Comparison of ENCODE assay signal across 8 cellular contexts in the genomic region with DNA sequence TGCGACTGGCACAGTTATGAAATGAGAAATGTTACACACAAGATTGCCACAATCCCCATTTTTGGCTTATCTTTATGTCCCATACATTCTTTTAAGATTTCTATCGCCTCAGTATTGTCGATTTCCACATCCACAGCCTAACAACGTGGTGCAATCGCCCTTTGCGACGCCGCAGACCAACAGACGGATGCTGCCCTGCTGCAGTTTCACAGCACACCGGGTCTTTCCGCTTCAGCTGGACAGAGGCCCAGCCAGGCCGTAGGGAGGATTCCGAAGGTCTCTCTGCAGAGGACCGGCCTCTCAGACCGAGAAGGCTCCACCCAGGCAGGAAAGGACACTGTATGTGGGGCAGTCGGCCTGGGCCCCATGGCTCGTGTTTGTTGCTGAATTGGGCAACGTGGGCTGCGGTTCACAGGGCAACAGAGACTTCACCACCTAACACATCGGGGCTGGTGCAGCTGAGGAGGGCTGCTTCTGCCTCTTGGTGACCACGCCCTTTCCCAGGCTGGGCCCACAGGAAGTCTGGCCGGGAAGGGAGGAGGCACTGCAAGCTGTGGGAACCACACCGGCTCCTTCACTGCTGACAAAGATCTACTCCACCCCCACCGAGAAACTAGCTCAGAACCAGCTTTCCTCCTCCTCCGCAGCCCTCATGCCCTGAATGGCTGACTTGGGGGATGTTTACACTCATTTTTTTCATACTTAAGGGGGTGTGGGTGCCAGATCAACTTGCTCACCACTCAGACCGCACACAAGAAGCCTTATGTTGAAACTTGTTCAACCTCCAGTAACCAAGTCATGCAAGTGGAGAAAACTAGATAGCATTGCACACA. TPM values are rescaled to one million over a fixed set of nuclear protein-coding genes. Genes with fewer than 3 reads are reported as not detected.
DNase-seq lines count a peak whose midpoint lies in the region; ATAC-seq and TF ChIP-seq lines count a peak whose summit lies in the region.

No MANE protein-coding gene starts in this region.

- no peak for TF ChIP-seq POLR2A in heart left ventricle (IDR thresholded peaks at IDR 0.05)
- TF ChIP-seq POLR2A in upper lobe of left lung (IDR thresholded peaks at IDR 0.05), result peak in 3 of 4 donors; percentile 38 to 74 (median 40)

- H3K9me3 Mint-ChIP-seq in Caco-2 (ENCODE audit: unreplicated experiment), result no peaks in the 10 kb centered on the region
- no peaks in the 10 kb centered on the region for H3K9me3 Mint-ChIP-seq in activated naive CD8-positive, alpha-beta T cell treated with anti-CD3 and anti-CD28 coated beads, Interleukin-2, amount 10 ng/mL, durations not matched to agents 7 days and 5 days

- POLR2A ChIA-PET in Caco-2 (lab: Charles Lee), result interaction anchor here (0.6 to 1.1 kb wide), 4 partner anchors 64 to 358 kb away, joined by 3 read pairs; a partner anchor contains a TSS
- POLR2A ChIA-PET in activated naive CD8-positive, alpha-beta T cell treated with anti-CD3 and anti-CD28 coated beads, Interleukin-2, amount 10 ng/mL, durations not matched to agents 7 days and 5 days (lab: Charles Lee), result interaction anchor here (0.6 to 2.8 kb wide), 12 partner anchors 8 to 444 kb away, joined by 3 to 14 read pairs (median 4); a partner anchor contains a TSS

- H3K9me3 ChIP-seq in Caco-2, result no peaks in the 10 kb centered on the region
- no peaks in the 10 kb centered on the region for H3K9me3 ChIP-seq in heart left ventricle
- no peaks in the 10 kb centered on the region for H3K9me3 ChIP-seq in upper lobe of left lung

- H3K36me3 Mint-ChIP-seq in Caco-2 (ENCODE audit: insufficient read depth, unreplicated experiment), result no peaks in the 10 kb centered on the region
- peaks cover 4% of the 10 kb centered on the region for H3K36me3 Mint-ChIP-seq in activated naive CD8-positive, alpha-beta T cell treated with anti-CD3 and anti-CD28 coated beads, Interleukin-2, amount 10 ng/mL, durations not matched to agents 7 days and 5 days

- no peaks in the 10 kb centered on the region for H3K36me3 ChIP-seq in Caco-2 (ENCODE audit: control insufficient read depth, insufficient read depth, low read length)
- no peaks in the 10 kb centered on the region for H3K36me3 ChIP-seq in heart left ventricle
- H3K36me3 ChIP-seq in upper lobe of left lung, result no peaks in the 10 kb centered on the region

- intact Hi-C loops in Caco-2 (cut with micrococcal nuclease; ENCODE audit: unreplicated experiment), result loop anchor here (1.0 kb wide), 1 partner anchor 64 kb away; no protein-coding TSS in a partner anchor
- intact Hi-C loops in heart left ventricle (cut with DNase I), result loop anchor here (1.0 to 10.0 kb wide), 16 partner anchors 37 to 322 kb away; a partner anchor contains a TSS
- intact Hi-C loops in posterior vena cava (cut with DNase I), result loop anchor here in 1 of 2 donors (5.0 kb wide), 1 partner anchor 42 kb away; no protein-coding TSS in a partner anchor

- H3K4me1 ChIP-seq in Caco-2, result peaks cover 8% of the 10 kb centered on the region; the same call in 1 of the 2 replicates
- H3K4me1 ChIP-seq in heart left ventricle, result peaks cover 0 to 50% (median 20%) of the 10 kb centered on the region in 12 donors
- peaks cover 33 to 50% (median 42%) of the 10 kb centered on the region in 4 donors for H3K4me1 ChIP-seq in upper lobe of left lung

- CTCF ChIA-PET in Caco-2 (lab: Charles Lee), result interaction anchor here (1.1 kb wide), 1 partner anchor 34 kb away, joined by 3 read pairs; no protein-coding TSS in a partner anchor

- H3K4me3 Mint-ChIP-seq in Caco-2 (ENCODE audit: unreplicated experiment), result peak overlapping the region; percentile 77
- peak overlapping the region; percentile 78 for H3K4me3 Mint-ChIP-seq in activated naive CD8-positive, alpha-beta T cell treated with anti-CD3 and anti-CD28 coated beads, Interleukin-2, amount 10 ng/mL, durations not matched to agents 7 days and 5 days

- peak overlapping the region; percentile 89 for H3K27ac Mint-ChIP-seq in Caco-2 (ENCODE audit: unreplicated experiment)
- peak overlapping the region; percentile 86 for H3K27ac Mint-ChIP-seq in activated naive CD8-positive, alpha-beta T cell treated with anti-CD3 and anti-CD28 coated beads, Interleukin-2, amount 10 ng/mL, durations not matched to agents 7 days and 5 days

- H3K27me3 ChIP-seq in Caco-2 (replicated peaks; ENCODE audit: control insufficient read depth, insufficient read depth, low read length) (no peaks in the 10 kb centered on the region), heart left ventricle (no peaks in the 10 kb centered on the region), upper lobe of left lung (no peaks in the 10 kb centered on the region)

- TF ChIP-seq EP300 in upper lobe of left lung (IDR thresholded peaks at IDR 0.05), result peak in 1 of 4 donors; percentile 52

- no peaks in the 10 kb centered on the region for H3K27me3 Mint-ChIP-seq in Caco-2 (ENCODE audit: insufficient read depth, unreplicated experiment)
- H3K27me3 Mint-ChIP-seq in activated naive CD8-positive, alpha-beta T cell treated with anti-CD3 and anti-CD28 coated beads, Interleukin-2, amount 10 ng/mL, durations not matched to agents 7 days and 5 days, result no peaks in the 10 kb centered on the region

- DNase-seq in Caco-2 (peak; percentile 91 to 92), HS-27A (ENCODE audit: low read depth) (peak; percentile 86), SKM-1 (lab: John Stamatoyannopoulos, UW; ENCODE audit: unreplicated experiment) (peak; percentile 85), heart left ventricle (peak; percentile 90 to 96 (median 93)), posterior vena cava (ENCODE audit: low spot score) (peak; percentile 97), upper lobe of left lung (peak; percentile 84 to 98)
- DNase-seq in activated naive CD8-positive, alpha-beta T cell treated with anti-CD3 and anti-CD28 coated beads, Interleukin-2, amount 10 ng/mL, durations not matched to agents 7 days and 5 days, result peak; percentile 82

- TF ChIP-seq CTCF in Caco-2 (IDR thresholded peaks at IDR 0.05; ENCODE audit: insufficient read depth in 1 of 2, low read depth in 1 of 2, low read length in 1 of 2, severe bottlenecking in 1 of 2, unreplicated experiment in 1 of 2), result no peak
- peak in 3 of 12 donors; percentile 6 to 31 (median 25) for TF ChIP-seq CTCF in heart left ventricle (IDR thresholded peaks at IDR 0.05)
- peak in 2 of 6 experiments; percentile 4 to 46 for TF ChIP-seq CTCF in upper lobe of left lung (IDR thresholded peaks at IDR 0.05)

- no TSS peak for BruUV-seq in Caco-2 (replicated peaks; lab: Mats Ljungman, UMichigan)

- H3K4me1 Mint-ChIP-seq in Caco-2 (ENCODE audit: low read depth, unreplicated experiment), result peaks cover 22% of the 10 kb centered on the region
- peaks cover 43% of the 10 kb centered on the region for H3K4me1 Mint-ChIP-seq in activated naive CD8-positive, alpha-beta T cell treated with anti-CD3 and anti-CD28 coated beads, Interleukin-2, amount 10 ng/mL, durations not matched to agents 7 days and 5 days

- ATAC-seq in GM21367 (IDR thresholded peaks at IDR 0.05; ENCODE audit: unreplicated experiment) (peak; percentile 83), heart left ventricle (peak; percentile 94 to 99 (median 98)), upper lobe of left lung (ENCODE audit: low FRiP score in 2 of 2) (peak; percentile 97 to 98)
- ATAC-seq in activated naive CD8-positive, alpha-beta T cell treated with anti-CD3 and anti-CD28 coated beads, Interleukin-2, amount 10 ng/mL, durations not matched to agents 7 days and 5 days (ENCODE audit: low read depth), result peak; percentile 94

- H3K4me3 ChIP-seq in Caco-2 (ENCODE audit: low read depth, low read length) (peak overlapping the region; percentile 30), heart left ventricle (peak overlapping the region in 11 of 12 donors; percentile 18 to 52 (median 44)), upper lobe of left lung (peak overlapping the region in 3 of 4 donors; percentile 37 to 51 (median 46))

- WGBS in heart left ventricle, 4 donors, result 9 to 13% (median 12%) methylated on average over 22 to 26 of the region's 26 CpGs
- 1 to 7% methylated on average over 15 to 25 of the region's 26 CpGs for WGBS in upper lobe of left lung, 2 donors

- H3K27ac ChIP-seq in heart left ventricle (peak overlapping the region; percentile 35 to 91 (median 86)), upper lobe of left lung (peak overlapping the region; percentile 82 to 94 (median 92))

RNA-seq across cellular contexts. Expression of a gene that starts 32.9 kb away (rescaled TPM):
- total RNA-seq in Caco-2 (2022), result 19.0 and 22.2 TPM in 2 replicates
- total RNA-seq in activated naive CD8-positive, alpha-beta T cell treated with anti-CD3 and anti-CD28 coated beads, Interleukin-2, amount 10 ng/mL, durations not matched to agents 7 days and 5 days, result 10 to 100 TPM; 23.2 to 24.0 TPM
- total RNA-seq in heart left ventricle, result 1 to 10 TPM; 4.0 to 8.4 (median 5.8) TPM
- 1 to 10 TPM; 5.0 to 7.0 TPM for polyA plus RNA-seq in heart left ventricle
- 10 to 100 TPM; 11.2 to 12.6 TPM for total RNA-seq in posterior vena cava
- 10 to 100 TPM in 4 of 6 donors, 1 to 10 TPM in 2; 3.9 to 29.3 (median 11.0) TPM for total RNA-seq in upper lobe of left lung

Comparison
In these comparisons a context has a peak if more than half of its experiments do, and no peak if none do; other contexts are left out.
1. Peak in every context shown above with its lines: DNase-seq, ATAC-seq, H3K4me3 ChIP-seq and H3K27ac ChIP-seq.
2. POLR2A ChIP-seq: peak in upper lobe of left lung (3 of 4); none in heart left ventricle (0 of 2).